8 cellular contexts compared by ENCODE assay signal in the genomic region with DNA sequence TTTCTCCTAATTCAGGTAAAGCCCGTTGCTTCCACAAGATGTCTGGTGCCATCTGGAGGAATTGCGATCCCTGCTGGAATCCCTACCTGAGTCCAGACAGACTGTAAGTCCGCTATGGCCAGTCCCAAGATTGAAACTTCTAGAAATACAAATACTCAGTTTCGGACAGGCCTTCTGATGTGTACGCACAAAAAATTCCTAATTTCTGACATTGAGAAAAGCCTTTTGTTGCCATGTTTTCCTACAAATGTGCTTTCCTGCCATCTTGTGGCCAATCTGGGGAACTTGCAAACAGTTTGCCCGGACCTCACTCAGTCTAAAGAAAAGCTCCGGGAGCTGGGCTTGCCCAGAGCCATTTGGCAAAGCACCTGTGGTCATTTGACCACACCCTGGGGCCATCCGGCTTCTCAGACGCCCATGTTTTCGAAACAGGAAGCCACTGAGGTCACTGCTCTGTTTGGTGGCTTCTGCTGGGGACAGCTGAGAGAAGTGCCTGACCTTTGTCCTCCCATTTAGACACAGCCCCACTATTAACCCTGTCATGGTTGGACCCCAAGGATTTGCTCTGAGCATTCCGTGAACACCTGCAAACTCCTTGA.
DNase-seq lines count a peak whose midpoint lies in the region; ATAC-seq and TF ChIP-seq lines count a peak whose summit lies in the region.

No MANE protein-coding gene starts in this region.

- no peaks in the 10 kb centered on the region for H3K9me3 ChIP-seq in SJCRH30 (replicated peaks)

- peak; percentile 76 for ATAC-seq in GM21723 (IDR thresholded peaks at IDR 0.05; ENCODE audit: unreplicated experiment)
- peak; percentile 77 to 88 for ATAC-seq in activated naive CD4-positive, alpha-beta T cell treated with anti-CD3 and anti-CD28 coated beads, Interleukin-2, amount 50 U/mL, for 72 hours

- peaks cover 1% of the 10 kb centered on the region for H3K4me1 Mint-ChIP-seq in glutamatergic neuron (ENCODE audit: low read depth, unreplicated experiment)
- peaks cover 22% of the 10 kb centered on the region for H3K4me1 Mint-ChIP-seq in osteocyte (ENCODE audit: unreplicated experiment)

- no peak overlapping the region for H3K4me3 ChIP-seq in SJCRH30

- H3K36me3 ChIP-seq in SJCRH30: no peaks in the 10 kb centered on the region

- H3K27ac ChIP-seq in SJCRH30: no peak overlapping the region

- H3K4me3 Mint-ChIP-seq in glutamatergic neuron (ENCODE audit: unreplicated experiment): no peak overlapping the region
- no peak overlapping the region for H3K4me3 Mint-ChIP-seq in osteocyte (ENCODE audit: unreplicated experiment)

- H3K4me1 ChIP-seq in SJCRH30: no peaks in the 10 kb centered on the region

- H3K9me3 Mint-ChIP-seq in activated naive CD4-positive, alpha-beta T cell treated with anti-CD3 and anti-CD28 coated beads, Interleukin-2, amount 50 U/mL, for 72 hours: no peaks in the 10 kb centered on the region
- H3K9me3 Mint-ChIP-seq in glutamatergic neuron (ENCODE audit: unreplicated experiment) (peaks cover 2% of the 10 kb centered on the region), osteocyte (ENCODE audit: unreplicated experiment) (no peaks in the 10 kb centered on the region)

- TF ChIP-seq CTCF in LNCAP (IDR thresholded peaks at IDR 0.05) (peak; percentile 77), glutamatergic neuron (IDR thresholded peaks at IDR 0.05; ENCODE audit: partially characterized antibody, unreplicated experiment) (peak; percentile 89), osteocyte (IDR thresholded peaks at IDR 0.05) (peak; percentile 93)

- DNase-seq in DMS79 treated with DMSO at 0.1 percent for 48 hours (lab: John Stamatoyannopoulos, UW) (peak; percentile 87), SJCRH30 (peak; percentile 68 to 86), glutamatergic neuron (peak; percentile 54), osteocyte (ENCODE audit: extremely low spot score, unreplicated experiment) (no peak), mesenteric fat pad (ENCODE audit: low spot score) (no peak)
- peak; percentile 46 to 66 for DNase-seq in activated naive CD4-positive, alpha-beta T cell treated with anti-CD3 and anti-CD28 coated beads, Interleukin-2, amount 50 U/mL, for 72 hours (ENCODE audit: low spot score in 2 of 2)

- no peaks in the 10 kb centered on the region for H3K27me3 ChIP-seq in SJCRH30

- H3K27ac Mint-ChIP-seq in activated naive CD4-positive, alpha-beta T cell treated with anti-CD3 and anti-CD28 coated beads, Interleukin-2, amount 50 U/mL, for 72 hours: peak overlapping the region in 1 of 2 donors; percentile 48
- H3K27ac Mint-ChIP-seq in glutamatergic neuron (ENCODE audit: unreplicated experiment) (no peak overlapping the region), osteocyte (ENCODE audit: unreplicated experiment) (peak overlapping the region; percentile 31)

- H3K27me3 Mint-ChIP-seq in glutamatergic neuron (ENCODE audit: unreplicated experiment) (peaks cover 3% of the 10 kb centered on the region), osteocyte (ENCODE audit: unreplicated experiment) (no peaks in the 10 kb centered on the region)

- no peaks in the 10 kb centered on the region for H3K36me3 Mint-ChIP-seq in activated naive CD4-positive, alpha-beta T cell treated with anti-CD3 and anti-CD28 coated beads, Interleukin-2, amount 50 U/mL, for 72 hours
- H3K36me3 Mint-ChIP-seq in glutamatergic neuron (ENCODE audit: unreplicated experiment): no peaks in the 10 kb centered on the region
- H3K36me3 Mint-ChIP-seq in osteocyte (ENCODE audit: unreplicated experiment): no peaks in the 10 kb centered on the region

Comparison
In these comparisons a context has a peak if more than half of its experiments do, and no peak if none do; other contexts are left out.
1. DNase-seq: peak in DMS79 treated with DMSO at 0.1 percent for 48 hours (single experiment), SJCRH30 (2 of 2), activated naive CD4-positive, alpha-beta T cell treated with anti-CD3 and anti-CD28 coated beads, Interleukin-2, amount 50 U/mL, for 72 hours (2 of 2) and glutamatergic neuron (single experiment); none in osteocyte (single experiment) and mesenteric fat pad (single experiment).
2. Peak in every context shown above with its lines, with median percentiles within 50 percentile points of each other: CTCF ChIP-seq.